ENCODE assay signal across 8 cellular contexts in the genomic region with DNA sequence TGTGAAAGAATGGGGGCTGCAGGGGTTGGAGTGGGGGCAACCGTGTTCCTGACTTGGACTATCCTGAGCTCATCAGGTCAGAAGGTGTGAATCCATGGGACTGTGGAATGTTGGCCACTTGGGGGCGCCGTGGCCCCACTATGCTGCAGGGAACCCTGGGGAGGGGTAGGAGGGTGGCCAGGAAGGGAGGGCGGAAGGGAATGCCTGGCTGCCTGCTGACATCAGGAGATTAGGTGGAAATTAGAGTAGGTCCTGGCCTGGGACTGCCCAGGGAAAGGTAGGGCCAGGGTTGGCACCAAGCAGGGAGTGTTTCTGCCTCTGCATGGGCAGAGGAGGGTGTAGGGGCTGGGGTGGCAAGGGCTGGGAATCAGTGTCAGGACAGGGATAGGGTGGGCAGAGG.
DNase-seq lines count a peak whose midpoint lies in the region; ATAC-seq, FAIRE-seq and TF ChIP-seq lines count a peak whose summit lies in the region.

No MANE protein-coding gene starts in this region.

- H3K27ac Mint-ChIP-seq in T-cell: peak overlapping the region; percentile 77 to 80
- no peak overlapping the region for H3K27ac Mint-ChIP-seq in progenitor cell of endocrine pancreas

- H3K9me3 ChIP-seq in sigmoid colon (no peaks in the 10 kb centered on the region), heart left ventricle (no peaks in the 10 kb centered on the region)

- no peak overlapping the region for H3K4me3 ChIP-seq in sigmoid colon
- H3K4me3 ChIP-seq in heart left ventricle: no peak overlapping the region

- H3K27me3 Mint-ChIP-seq in T-cell (peaks cover 14% of the 10 kb centered on the region in 2 donors), progenitor cell of endocrine pancreas (peaks cover 3% of the 10 kb centered on the region)

- H3K4me3 Mint-ChIP-seq in T-cell (peak overlapping the region in 1 of 3 donors; percentile 42), progenitor cell of endocrine pancreas (ENCODE audit: low read depth) (no peak overlapping the region)

- H3K27ac ChIP-seq in sigmoid colon: no peak overlapping the region
- no peak overlapping the region for H3K27ac ChIP-seq in heart left ventricle

- H3K36me3 Mint-ChIP-seq in T-cell: no peaks in the 10 kb centered on the region
- no peaks in the 10 kb centered on the region for H3K36me3 Mint-ChIP-seq in progenitor cell of endocrine pancreas (ENCODE audit: insufficient read depth)

- TF ChIP-seq CTCF in progenitor cell of endocrine pancreas (IDR thresholded peaks at IDR 0.05; ENCODE audit: unreplicated experiment): peak; percentile 56
- TF ChIP-seq CTCF in sigmoid colon (IDR thresholded peaks at IDR 0.05): no peak
- TF ChIP-seq CTCF in heart left ventricle (IDR thresholded peaks at IDR 0.05): peak in 5 of 12 donors; percentile 10 to 17 (median 12)

- H3K27me3 ChIP-seq in sigmoid colon (no peaks in the 10 kb centered on the region), heart left ventricle (peaks cover 0 to 33% (median 0%) of the 10 kb centered on the region in 9 donors)

- ATAC-seq in T-cell (replicated peaks in 1 of 4) (peak; percentile 40 to 55 (median 46)), heart left ventricle (no peak)

- H3K4me1 Mint-ChIP-seq in T-cell (peaks cover 22 to 43% (median 27%) of the 10 kb centered on the region in 3 donors), progenitor cell of endocrine pancreas (ENCODE audit: low read depth) (peaks cover 4% of the 10 kb centered on the region)

- no peaks in the 10 kb centered on the region for H3K9me3 Mint-ChIP-seq in T-cell
- no peaks in the 10 kb centered on the region for H3K9me3 Mint-ChIP-seq in progenitor cell of endocrine pancreas (ENCODE audit: low read depth)

- DNase-seq in COLO668 (lab: John Stamatoyannopoulos, UW; ENCODE audit: unreplicated experiment) (peak; percentile 59), H54 (ENCODE audit: insufficient read length, low spot score) (peak; percentile 44), T-cell (peak in 21 of 34 experiments; percentile 13 to 53 (median 32)), dermis blood vessel endothelial cell (peak; percentile 49), progenitor cell of endocrine pancreas (ENCODE audit: low spot score, unreplicated experiment) (peak; percentile 40), sigmoid colon (no peak), amniotic stem cell (lab: John Stamatoyannopoulos, UW) (no peak), heart left ventricle (no peak)

- H3K36me3 ChIP-seq in sigmoid colon (no peaks in the 10 kb centered on the region), heart left ventricle (no peaks in the 10 kb centered on the region)

- WGBS in sigmoid colon, 2 donors: 12 to 16% methylated on average over 4 of the region's 4 CpGs
- WGBS in heart left ventricle, 4 donors: 5 to 11% (median 7%) methylated on average over 4 of the region's 4 CpGs

- TF ChIP-seq POLR2A in H54 (IDR thresholded peaks at IDR 0.05; ENCODE audit: low read depth, low read length) (no peak), sigmoid colon (IDR thresholded peaks at IDR 0.05) (no peak), heart left ventricle (IDR thresholded peaks at IDR 0.05) (no peak)

- no peak for FAIRE-seq in H54 (lab: Jason Lieb, UNC)

- CTCF ChIA-PET in T-cell (lab: Charles Lee): interaction anchor here in 1 of 2 donors (0.7 to 3.4 kb wide), 5 partner anchors 20 to 892 kb away, joined by 3 to 17 read pairs (median 3); no protein-coding TSS in a partner anchor

- H3K4me1 ChIP-seq in sigmoid colon (no peaks in the 10 kb centered on the region), heart left ventricle (no peaks in the 10 kb centered on the region)

- intact Hi-C loops in sigmoid colon (cut with DNase I) (no loop called here), heart left ventricle (cut with DNase I) (no loop called here)

- TF ChIP-seq EP300 in sigmoid colon (IDR thresholded peaks at IDR 0.05): no peak

- POLR2A ChIA-PET in T-cell (lab: Charles Lee): interaction anchor here in 1 of 2 donors (0.6 kb wide), 1 partner anchor 39 kb away, joined by 3 read pairs; no protein-coding TSS in a partner anchor

Comparison
In these comparisons a context has a peak if more than half of its experiments do, and no peak if none do; other contexts are left out.
1. DNase-seq: peak in COLO668 (single experiment), H54 (single experiment), T-cell (21 of 34), dermis blood vessel endothelial cell (single experiment) and progenitor cell of endocrine pancreas (single experiment); none in sigmoid colon (single experiment), amniotic stem cell (single experiment) and heart left ventricle (0 of 5).
2. ATAC-seq: peak in T-cell (4 of 4); none in heart left ventricle (0 of 4).